ENCODE assay signal across 24 cellular contexts in genomic region chr11:623349-623869, GRCh38. TPM values are rescaled to one million over a fixed set of nuclear protein-coding genes. Genes with fewer than 3 reads are reported as not detected.
"Had no signal": no experiment of that assay in that cellular context is flagged by ENCODE, and none has a peak within 500 bp of the region (broad histone marks: within the 10 kb centered on the region; RNA-seq: fewer than 3 reads in every experiment).

No MANE protein-coding gene starts in this region.

- H3K27ac ChIP-seq: brain microvascular endothelial cell, gastrocnemius medialis, left lung, prostate gland, right atrium auricular region had no signal

- H3K9me3 ChIP-seq: colonic mucosa, gastrocnemius medialis, left lung, prostate gland, right atrium auricular region had no signal

- H3K36me3 ChIP-seq: brain microvascular endothelial cell, colonic mucosa, gastrocnemius medialis, left lung, prostate gland, right atrium auricular region had no signal

- H3K4me3 ChIP-seq: gastrocnemius medialis, left lung, prostate gland, right atrium auricular region had no signal

- FAIRE-seq: kidney had no signal

- H3K4me1 ChIP-seq: prostate gland had no signal

- H3K27me3 ChIP-seq: colonic mucosa had no signal

- DNase-seq: activated B cell treated with CpG ODN at 0.5 μM for 24 hours; activated CD4-positive, alpha-beta T cell treated with anti-CD3 and anti-CD28 coated beads for 4 hours; activated CD8-positive, alpha-beta memory T cell treated with anti-CD3 and anti-CD28 coated beads, Interleukin-2, amount 50 U/mL, for 4 hours; activated T-cell treated with anti-CD3 and anti-CD28 coated beads, Interleukin-2, amount 50 U/mL, for 72 hours; amygdala; brain microvascular endothelial cell; central memory CD4-positive, alpha-beta T cell; gastrocnemius medialis; head of caudate nucleus; left lung; stimulated activated CD4-positive, alpha-beta T cell treated with anti-CD3 and anti-CD28 coated beads, Interleukin-4, amount 100 ng/mL, for 1 hour; T-helper 1 cell; T-helper 9 cell had no signal

- ATAC-seq: activated T-cell treated with anti-CD3 and anti-CD28 coated beads, Interleukin-2, amount 50 U/mL, for 72 hours; gastrocnemius medialis; left lung; natural killer cell treated with Interleukin-12 subunit alpha and Interleukin-12 subunit beta and Interleukin-15 and Interleukin-18, amount 100 ng/mL, for 72 hours had no signal

RNA-seq across cellular contexts. Expression of gene CDHR5, which starts 1.3 kb away (rescaled TPM):
- total RNA-seq: activated B cell treated with CpG ODN at 0.5 μM for 24 hours; activated naive CD8-positive, alpha-beta T cell treated with anti-CD3 and anti-CD28 coated beads, Interleukin-2, amount 10 ng/mL, durations not matched to agents 7 days and 5 days; esophagus mucosa; left lung; lung microvascular endothelial cell; natural killer cell treated with Interleukin-12 subunit alpha and Interleukin-12 subunit beta and Interleukin-15 and Interleukin-18, amount 100 ng/mL, for 72 hours; omental fat pad; right atrium auricular region; ureter had no signal

RNA-seq across cellular contexts. Expression of gene SCT, which starts 3.6 kb away (rescaled TPM):
- total RNA-seq: activated B cell treated with CpG ODN at 0.5 μM for 24 hours; activated naive CD8-positive, alpha-beta T cell treated with anti-CD3 and anti-CD28 coated beads, Interleukin-2, amount 10 ng/mL, durations not matched to agents 7 days and 5 days; activated T-cell treated with anti-CD3 and anti-CD28 coated beads, Interleukin-2, amount 50 U/mL, for 72 hours; esophagus mucosa; gastrocnemius medialis; kidney; left lung; lung microvascular endothelial cell; natural killer cell treated with Interleukin-12 subunit alpha and Interleukin-12 subunit beta and Interleukin-15 and Interleukin-18, amount 100 ng/mL, for 72 hours; omental fat pad; prostate gland; right atrium auricular region; ureter had no signal

RNA-seq across cellular contexts. Expression of gene DRD4, which starts 13.7 kb away (rescaled TPM):
- total RNA-seq: gastrocnemius medialis, lung microvascular endothelial cell, right atrium auricular region, skeletal muscle tissue had no signal
